8 cellular contexts compared by ENCODE assay signal in the genomic region with DNA sequence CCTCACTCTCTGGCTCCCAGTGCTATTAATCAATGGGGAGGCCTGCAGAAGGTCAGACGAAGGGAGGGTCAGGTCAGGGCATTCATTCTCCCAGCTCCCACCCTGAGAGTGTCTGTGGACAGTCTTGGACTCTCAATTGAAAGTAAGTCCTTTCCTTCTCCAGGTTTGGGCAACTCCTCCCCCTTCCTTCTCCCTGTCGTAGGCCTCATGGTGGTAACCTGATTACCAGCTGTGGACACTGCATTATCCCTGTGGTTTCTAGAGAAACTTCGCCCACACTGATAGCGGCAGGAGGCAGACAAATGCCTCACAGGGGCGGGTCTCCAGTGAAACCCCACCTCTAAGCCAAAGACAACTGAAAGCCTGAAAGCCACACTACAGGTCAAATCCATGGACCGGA. TPM values are rescaled to one million over a fixed set of nuclear protein-coding genes. Genes with fewer than 3 reads are reported as not detected.
DNase-seq lines count a peak whose midpoint lies in the region; ATAC-seq and TF ChIP-seq lines count a peak whose summit lies in the region.

No MANE protein-coding gene starts in this region.

- TF ChIP-seq CTCF in HEK293 (tag by site-specific recombination; IDR thresholded peaks at IDR 0.05) (no peak), esophagus muscularis mucosa (IDR thresholded peaks at IDR 0.05) (no peak)

- no peaks in the 10 kb centered on the region for H3K9me3 Mint-ChIP-seq in CD4-positive, CD25-positive, alpha-beta regulatory T cell
- H3K9me3 Mint-ChIP-seq in activated CD8-positive, alpha-beta T cell treated with anti-CD3 and anti-CD28 coated beads, Interleukin-2, amount 10 ng/mL, durations not matched to agents 7 days and 5 days (ENCODE audit: insufficient read depth), result no peaks in the 10 kb centered on the region
- H3K9me3 Mint-ChIP-seq in memory B cell, result no peaks in the 10 kb centered on the region

- H3K4me1 Mint-ChIP-seq in CD4-positive, CD25-positive, alpha-beta regulatory T cell, result peaks cover 49 to 99% (median 65%) of the 10 kb centered on the region in 4 donors
- peaks cover 88% of the 10 kb centered on the region for H3K4me1 Mint-ChIP-seq in activated CD8-positive, alpha-beta T cell treated with anti-CD3 and anti-CD28 coated beads, Interleukin-2, amount 10 ng/mL, durations not matched to agents 7 days and 5 days (ENCODE audit: low read depth)
- H3K4me1 Mint-ChIP-seq in memory B cell, result peaks cover 66% of the 10 kb centered on the region

- no peaks in the 10 kb centered on the region for H3K27me3 ChIP-seq in CD4-positive, CD25-positive, alpha-beta regulatory T cell (ENCODE audit: control insufficient read depth, insufficient read depth, low read length)
- H3K27me3 ChIP-seq in esophagus muscularis mucosa, result no peaks in the 10 kb centered on the region

- H3K27ac Mint-ChIP-seq in CD4-positive, CD25-positive, alpha-beta regulatory T cell, result peak overlapping the region; percentile 94 to 97 (median 94)
- peak overlapping the region; percentile 83 for H3K27ac Mint-ChIP-seq in activated CD8-positive, alpha-beta T cell treated with anti-CD3 and anti-CD28 coated beads, Interleukin-2, amount 10 ng/mL, durations not matched to agents 7 days and 5 days
- peak overlapping the region; percentile 93 for H3K27ac Mint-ChIP-seq in memory B cell

- TF ChIP-seq EP300 in esophagus muscularis mucosa (IDR thresholded peaks at IDR 0.05), result no peak

- WGBS in esophagus muscularis mucosa, result 66% methylated on average over 6 of the region's 6 CpGs

- DNase-seq in CD4-positive, CD25-positive, alpha-beta regulatory T cell, result no peak
- DNase-seq in activated CD8-positive, alpha-beta T cell treated with anti-CD3 and anti-CD28 coated beads, Interleukin-2, amount 10 ng/mL, durations not matched to agents 7 days and 5 days, result no peak
- DNase-seq in memory B cell (ENCODE audit: low spot score in 2 of 2) (no peak), esophagus muscularis mucosa (ENCODE audit: extremely low spot score) (no peak), NCI-H2227 (lab: John Stamatoyannopoulos, UW; ENCODE audit: unreplicated experiment) (no peak)
- no peak for DNase-seq in activated CD8-positive, alpha-beta memory T cell treated with anti-CD3 and anti-CD28 coated beads for 24 hours

- H3K27ac ChIP-seq in CD4-positive, CD25-positive, alpha-beta regulatory T cell (ENCODE audit: insufficient read depth, low read length, poor library complexity, severe bottlenecking), result peak overlapping the region; percentile 41
- H3K27ac ChIP-seq in HEK293 (ENCODE audit: extremely low read depth, low read depth, low read length) (0 out of 2 replicates have a peak overlapping the region, but pooled peaks have one; percentile 5), esophagus muscularis mucosa (replicated peaks in 1 of 4) (no peak overlapping the region)

- ATAC-seq in CD4-positive, CD25-positive, alpha-beta regulatory T cell (ENCODE audit: low read depth in 2 of 2), result no peak
- ATAC-seq in activated CD8-positive, alpha-beta T cell treated with anti-CD3 and anti-CD28 coated beads, Interleukin-2, amount 10 ng/mL, durations not matched to agents 7 days and 5 days, result peak; percentile 34
- ATAC-seq in memory B cell (ENCODE audit: low read depth), result no peak
- no peak for ATAC-seq in HG03565 (IDR thresholded peaks at IDR 0.05; ENCODE audit: unreplicated experiment)

- peaks cover 4% of the 10 kb centered on the region for H3K36me3 Mint-ChIP-seq in CD4-positive, CD25-positive, alpha-beta regulatory T cell
- H3K36me3 Mint-ChIP-seq in activated CD8-positive, alpha-beta T cell treated with anti-CD3 and anti-CD28 coated beads, Interleukin-2, amount 10 ng/mL, durations not matched to agents 7 days and 5 days (ENCODE audit: low read depth), result peaks cover 15% of the 10 kb centered on the region
- H3K36me3 Mint-ChIP-seq in memory B cell, result peaks cover 2% of the 10 kb centered on the region

- intact Hi-C loops in esophagus muscularis mucosa (cut with DNase I), result no loop called here

- POLR2A ChIA-PET in HEK293 (lab: Yijun Ruan, JAX), result interaction anchor here (0.6 to 1.2 kb wide), 2 partner anchors 48 to 135 kb away, joined by 4 to 7 read pairs; no protein-coding TSS in a partner anchor
- POLR2A ChIA-PET in activated CD8-positive, alpha-beta T cell treated with anti-CD3 and anti-CD28 coated beads, Interleukin-2, amount 10 ng/mL, durations not matched to agents 7 days and 5 days (lab: Charles Lee), result interaction anchor here (0.8 to 1.7 kb wide), 4 partner anchors 8 to 86 kb away, joined by 3 to 6 read pairs (median 4); a partner anchor contains a TSS

- peaks cover 67% of the 10 kb centered on the region for H3K4me1 ChIP-seq in CD4-positive, CD25-positive, alpha-beta regulatory T cell (ENCODE audit: control insufficient read depth, insufficient read depth, low read length, poor library complexity, severe bottlenecking)
- H3K4me1 ChIP-seq in HEK293 (ENCODE audit: control insufficient read depth, insufficient read depth, low read length) (peaks cover 26% of the 10 kb centered on the region), esophagus muscularis mucosa (peaks cover 11 to 97% (median 85%) of the 10 kb centered on the region in 4 donors)

- peak overlapping the region; percentile 41 for H3K4me3 ChIP-seq in CD4-positive, CD25-positive, alpha-beta regulatory T cell (ENCODE audit: low read depth, low read length)
- H3K4me3 ChIP-seq in HEK293 (ENCODE audit: low read depth, low read length) (no peak overlapping the region), esophagus muscularis mucosa (no peak overlapping the region)

- CTCF ChIA-PET in HEK293 (lab: Yijun Ruan, JAX), result interaction anchor here (1.0 to 1.9 kb wide), 3 partner anchors 18 to 65 kb away, joined by 3 to 6 read pairs (median 3); no protein-coding TSS in a partner anchor
- CTCF ChIA-PET in activated CD8-positive, alpha-beta T cell treated with anti-CD3 and anti-CD28 coated beads, Interleukin-2, amount 10 ng/mL, durations not matched to agents 7 days and 5 days (lab: Charles Lee), result interaction anchor here (0.6 to 7.0 kb wide), 4 partner anchors 10 to 66 kb away, joined by 3 to 31 read pairs (median 17); a partner anchor contains a TSS

- H3K27me3 Mint-ChIP-seq in CD4-positive, CD25-positive, alpha-beta regulatory T cell, result no peaks in the 10 kb centered on the region
- H3K27me3 Mint-ChIP-seq in activated CD8-positive, alpha-beta T cell treated with anti-CD3 and anti-CD28 coated beads, Interleukin-2, amount 10 ng/mL, durations not matched to agents 7 days and 5 days (ENCODE audit: low read depth), result no peaks in the 10 kb centered on the region
- no peaks in the 10 kb centered on the region for H3K27me3 Mint-ChIP-seq in memory B cell

- H3K9me3 ChIP-seq in CD4-positive, CD25-positive, alpha-beta regulatory T cell (ENCODE audit: control insufficient read depth in 2 of 2, low read length in 2 of 2), result no peaks in the 10 kb centered on the region
- H3K9me3 ChIP-seq in HEK293 (ENCODE audit: control insufficient read depth, insufficient read depth, low read depth, low read length), result no peaks in the 10 kb centered on the region
- H3K9me3 ChIP-seq in esophagus muscularis mucosa, result no peaks in the 10 kb centered on the region

- no peaks in the 10 kb centered on the region for H3K36me3 ChIP-seq in CD4-positive, CD25-positive, alpha-beta regulatory T cell (ENCODE audit: control insufficient read depth, insufficient read depth, low read length)
- H3K36me3 ChIP-seq in HEK293 (ENCODE audit: control insufficient read depth in 2 of 2, insufficient read depth in 1 of 2, low read length in 2 of 2) (no peaks in the 10 kb centered on the region; a peak in 1 of 3 replicates), esophagus muscularis mucosa (no peaks in the 10 kb centered on the region)

- H3K4me3 Mint-ChIP-seq in CD4-positive, CD25-positive, alpha-beta regulatory T cell, result peak overlapping the region; percentile 40 to 85 (median 80)
- peak overlapping the region; percentile 68 for H3K4me3 Mint-ChIP-seq in activated CD8-positive, alpha-beta T cell treated with anti-CD3 and anti-CD28 coated beads, Interleukin-2, amount 10 ng/mL, durations not matched to agents 7 days and 5 days
- H3K4me3 Mint-ChIP-seq in memory B cell, result peak overlapping the region; percentile 92

- TF ChIP-seq POLR2A in esophagus muscularis mucosa (IDR thresholded peaks at IDR 0.05; ENCODE audit: low read depth), result no peak

TF ChIP-seq in HEK293, 187 proteins besides CTCF, POLR2A, EP300 and RAD21 (continues in another document):
- no peak for TF ChIP-seq ZNF221 (tag by site-specific recombination; IDR thresholded peaks at IDR 0.05; ENCODE audit: borderline replicate concordance)
- peak; percentile 51 for TF ChIP-seq GLIS1 (tag by site-specific recombination; IDR thresholded peaks at IDR 0.05)
- TF ChIP-seq, protein P1, sequence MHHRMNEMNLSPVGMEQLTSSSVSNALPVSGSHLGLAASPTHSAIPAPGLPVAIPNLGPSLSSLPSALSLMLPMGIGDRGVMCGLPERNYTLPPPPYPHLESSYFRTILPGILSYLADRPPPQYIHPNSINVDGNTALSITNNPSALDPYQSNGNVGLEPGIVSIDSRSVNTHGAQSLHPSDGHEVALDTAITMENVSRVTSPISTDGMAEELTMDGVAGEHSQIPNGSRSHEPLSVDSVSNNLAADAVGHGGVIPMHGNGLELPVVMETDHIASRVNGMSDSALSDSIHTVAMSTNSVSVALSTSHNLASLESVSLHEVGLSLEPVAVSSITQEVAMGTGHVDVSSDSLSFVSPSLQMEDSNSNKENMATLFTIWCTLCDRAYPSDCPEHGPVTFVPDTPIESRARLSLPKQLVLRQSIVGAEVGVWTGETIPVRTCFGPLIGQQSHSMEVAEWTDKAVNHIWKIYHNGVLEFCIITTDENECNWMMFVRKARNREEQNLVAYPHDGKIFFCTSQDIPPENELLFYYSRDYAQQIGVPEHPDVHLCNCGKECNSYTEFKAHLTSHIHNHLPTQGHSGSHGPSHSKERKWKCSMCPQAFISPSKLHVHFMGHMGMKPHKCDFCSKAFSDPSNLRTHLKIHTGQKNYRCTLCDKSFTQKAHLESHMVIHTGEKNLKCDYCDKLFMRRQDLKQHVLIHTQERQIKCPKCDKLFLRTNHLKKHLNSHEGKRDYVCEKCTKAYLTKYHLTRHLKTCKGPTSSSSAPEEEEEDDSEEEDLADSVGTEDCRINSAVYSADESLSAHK (tag by site-specific recombination; IDR thresholded peaks at IDR 0.05), result peak; percentile 89
- peak; percentile 48 for TF ChIP-seq SCRT2 (tag by site-specific recombination; IDR thresholded peaks at IDR 0.05)
- 0 out of 2 replicates have a peak, but pooled peaks have one; percentile 13 for TF ChIP-seq ZBTB8A (tag by site-specific recombination; IDR thresholded peaks at IDR 0.05)

RNA-seq across cellular contexts. Expression of a gene that starts 57.7 kb away (rescaled TPM):
- 24.9 TPM for total RNA-seq in CD4-positive, CD25-positive, alpha-beta regulatory T cell
- 10 to 100 TPM; 15.1 to 21.9 (median 19.0) TPM for polyA plus RNA-seq in CD4-positive, CD25-positive, alpha-beta regulatory T cell
- total RNA-seq in activated CD8-positive, alpha-beta T cell treated with anti-CD3 and anti-CD28 coated beads, Interleukin-2, amount 10 ng/mL, durations not matched to agents 7 days and 5 days, result 10 to 100 TPM; 41.1 to 43.6 TPM
- 10 to 100 TPM in 3 of 4 donors, 1 to 10 TPM in 1; 9.6 to 17.5 (median 15.2) TPM for total RNA-seq in esophagus muscularis mucosa

RNA-seq across cellular contexts. Expression of a gene that starts 58.6 kb away (rescaled TPM):
- 142 TPM for total RNA-seq in CD4-positive, CD25-positive, alpha-beta regulatory T cell
- polyA plus RNA-seq in CD4-positive, CD25-positive, alpha-beta regulatory T cell, result 100 to 1,000 TPM; 131 to 152 (median 138) TPM
- total RNA-seq in activated CD8-positive, alpha-beta T cell treated with anti-CD3 and anti-CD28 coated beads, Interleukin-2, amount 10 ng/mL, durations not matched to agents 7 days and 5 days, result 100 to 1,000 TPM; 166 to 178 TPM
- 100 to 1,000 TPM in 3 of 4 donors, 10 to 100 TPM in 1; 84.3 to 140 (median 113) TPM for total RNA-seq in esophagus muscularis mucosa

Comparison
In these comparisons a context has a peak if more than half of its experiments do, and no peak if none do; other contexts are left out.
1. H3K27ac ChIP-seq: peak in CD4-positive, CD25-positive, alpha-beta regulatory T cell (single experiment) and HEK293 (single experiment); none in esophagus muscularis mucosa (0 of 4).
2. Peak in every context shown above with its lines, with median percentiles within 50 percentile points of each other: H3K27ac Mint-ChIP-seq and H3K4me3 Mint-ChIP-seq.